In the genomic region with DNA sequence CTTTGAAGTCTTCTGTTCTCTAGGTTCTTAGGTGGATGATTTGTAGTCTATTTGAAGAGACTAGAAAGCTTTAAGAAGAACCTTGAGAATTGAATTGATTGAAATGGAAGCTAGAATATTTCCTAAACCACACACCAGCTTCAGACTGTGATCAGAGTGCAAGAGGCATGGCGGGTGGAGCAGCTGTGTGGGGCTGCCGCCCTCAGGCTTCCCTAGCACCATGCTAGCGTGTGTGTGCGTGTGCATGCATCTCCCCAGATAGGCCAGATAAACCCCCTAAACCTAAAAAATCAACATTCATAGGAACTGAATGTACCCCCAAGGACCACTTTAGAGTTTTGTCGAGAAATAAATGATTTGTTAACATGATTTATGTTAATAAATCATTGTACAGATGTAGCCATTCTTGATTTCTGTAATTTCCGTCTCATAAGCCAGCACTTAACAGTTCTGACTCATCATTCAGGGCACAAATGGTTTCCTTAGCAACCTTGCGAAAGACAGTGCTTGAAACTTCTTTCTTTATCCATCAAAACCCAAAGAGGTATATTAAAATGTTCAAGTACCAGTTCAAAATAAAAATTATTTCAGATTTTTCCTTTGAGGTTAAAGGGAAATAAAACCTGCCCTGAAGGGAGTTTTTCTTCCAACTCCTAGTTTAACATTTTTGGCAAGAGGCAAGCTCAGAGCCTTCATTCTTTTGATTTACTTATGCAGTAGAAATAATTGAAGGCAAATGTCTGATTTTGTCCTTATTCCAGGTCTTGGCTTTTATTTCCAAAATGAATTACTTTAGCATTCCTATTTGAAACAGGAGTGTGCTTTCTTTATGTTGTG, we compare ENCODE assay signal across 13 cellular contexts.
A peak's percentile ranks its signal among the peaks of the same experiment; 100 is the strongest.
DNase-seq lines count a peak whose midpoint lies in the region; ATAC-seq and TF ChIP-seq lines count a peak whose summit lies in the region.
"Had no signal": no experiment of that assay in that cellular context is flagged by ENCODE, and none has a peak within 500 bp of the region (broad histone marks: within the 10 kb centered on the region; RNA-seq: fewer than 3 reads in every experiment).

No MANE protein-coding gene starts in this region.

- no peaks in the 10 kb centered on the region for H3K4me1 ChIP-seq in CD4-positive, CD25-positive, alpha-beta regulatory T cell (ENCODE audit: control insufficient read depth, insufficient read depth, low read length, poor library complexity, severe bottlenecking)
- H3K4me1 ChIP-seq in colonic mucosa = no peaks in the 10 kb centered on the region

- no peak for TF ChIP-seq POLR2A in NB4 (IDR thresholded peaks at IDR 0.05; ENCODE audit: extremely low read depth, insufficient read length)

- no peak overlapping the region for H3K9ac ChIP-seq in colonic mucosa (ENCODE audit: low read depth in 2 of 2, low read length in 2 of 2)

- intact Hi-C loops in colonic mucosa (cut with DNase I) = no loop called here

- no peak overlapping the region for H3K4me3 ChIP-seq in CD4-positive, CD25-positive, alpha-beta regulatory T cell (ENCODE audit: low read depth, low read length)
- no peak overlapping the region for H3K4me3 ChIP-seq in NB4 (ENCODE audit: low read depth, low read length)
- H3K4me3 ChIP-seq in cardiac fibroblast (replicated peaks in 1 of 2; ENCODE audit: low read depth in 2 of 2, low read length in 2 of 2) = no peak overlapping the region
- H3K4me3 ChIP-seq in colonic mucosa = no peak overlapping the region
- H3K4me3 ChIP-seq: skin epidermis had no signal

- DNase-seq in CD4-positive, CD25-positive, alpha-beta regulatory T cell = peak in 1 of 3 donors; percentile 20
- DNase-seq in NB4 (ENCODE audit: low read depth) (peak; percentile 57), cardiac fibroblast (ENCODE audit: low read depth in 2 of 2) (peak; percentile 81 to 87), mesothelial cell of epicardium (ENCODE audit: low spot score in 2 of 2, unreplicated experiment in 2 of 2) (no peak), colonic mucosa (no peak), activated gamma-delta T cell (lab: John Stamatoyannopoulos, UW) (no peak), NCI-H2196 (lab: John Stamatoyannopoulos, UW; ENCODE audit: unreplicated experiment) (no peak)
- DNase-seq: activated naive CD4-positive, alpha-beta T cell; DMS53; erythroblast; NCI-H524 had no signal

- H3K36me3 Mint-ChIP-seq in CD4-positive, CD25-positive, alpha-beta regulatory T cell = peaks cover 47% of the 10 kb centered on the region
- H3K36me3 Mint-ChIP-seq in mesothelial cell of epicardium = peaks cover 35% of the 10 kb centered on the region

- H3K9me3 Mint-ChIP-seq in CD4-positive, CD25-positive, alpha-beta regulatory T cell = no peaks in the 10 kb centered on the region
- peaks cover under 1% of the 10 kb centered on the region for H3K9me3 Mint-ChIP-seq in mesothelial cell of epicardium

- H3K27me3 ChIP-seq in CD4-positive, CD25-positive, alpha-beta regulatory T cell (ENCODE audit: control insufficient read depth, insufficient read depth, low read length) = no peaks in the 10 kb centered on the region
- H3K27me3 ChIP-seq in colonic mucosa = no peaks in the 10 kb centered on the region

- H3K27ac Mint-ChIP-seq in CD4-positive, CD25-positive, alpha-beta regulatory T cell = peak overlapping the region in 2 of 3 donors; percentile 45 to 69
- H3K27ac Mint-ChIP-seq in mesothelial cell of epicardium = peak overlapping the region; percentile 57

- H3K27me3 Mint-ChIP-seq in CD4-positive, CD25-positive, alpha-beta regulatory T cell = no peaks in the 10 kb centered on the region
- H3K27me3 Mint-ChIP-seq in mesothelial cell of epicardium (ENCODE audit: low read depth) = no peaks in the 10 kb centered on the region

- peak; percentile 43 to 50 for ATAC-seq in CD4-positive, CD25-positive, alpha-beta regulatory T cell (ENCODE audit: low read depth in 2 of 2)
- no peak for ATAC-seq in HG03439 (IDR thresholded peaks at IDR 0.05; ENCODE audit: unreplicated experiment)

- peaks cover 37% of the 10 kb centered on the region for H3K36me3 ChIP-seq in CD4-positive, CD25-positive, alpha-beta regulatory T cell (ENCODE audit: control insufficient read depth, insufficient read depth, low read length)
- no peaks in the 10 kb centered on the region for H3K36me3 ChIP-seq in colonic mucosa

- TF ChIP-seq CTCF in NB4 (IDR thresholded peaks at IDR 0.05; ENCODE audit: low read depth, low read length) = no peak
- TF ChIP-seq CTCF in cardiac fibroblast (IDR thresholded peaks at IDR 0.05; ENCODE audit: low read depth, low read length) = no peak
- no peak for TF ChIP-seq CTCF in mesothelial cell of epicardium (IDR thresholded peaks at IDR 0.05; ENCODE audit: unreplicated experiment)
- TF ChIP-seq CTCF in colonic mucosa (IDR thresholded peaks at IDR 0.05) = no peak

- no peaks in the 10 kb centered on the region for H3K9me3 ChIP-seq in CD4-positive, CD25-positive, alpha-beta regulatory T cell (ENCODE audit: control insufficient read depth in 2 of 2, low read length in 2 of 2)
- no peaks in the 10 kb centered on the region for H3K9me3 ChIP-seq in colonic mucosa

- peaks cover 4 to 16% (median 7%) of the 10 kb centered on the region in 4 donors for H3K4me1 Mint-ChIP-seq in CD4-positive, CD25-positive, alpha-beta regulatory T cell
- H3K4me1 Mint-ChIP-seq in mesothelial cell of epicardium = peaks cover 16% of the 10 kb centered on the region

- no peak overlapping the region for H3K4me3 Mint-ChIP-seq in CD4-positive, CD25-positive, alpha-beta regulatory T cell
- no peak overlapping the region for H3K4me3 Mint-ChIP-seq in mesothelial cell of epicardium

- no peak overlapping the region for H3K27ac ChIP-seq in CD4-positive, CD25-positive, alpha-beta regulatory T cell (ENCODE audit: insufficient read depth, low read length, poor library complexity, severe bottlenecking)
- no peak overlapping the region for H3K27ac ChIP-seq in colonic mucosa

Comparison
In these comparisons a context has a peak if more than half of its experiments do, and no peak if none do; other contexts are left out.
1. DNase-seq: peak in NB4 (single experiment) and cardiac fibroblast (2 of 2); none in mesothelial cell of epicardium (0 of 2), colonic mucosa (single experiment), activated gamma-delta T cell (single experiment) and NCI-H2196 (single experiment).